Comparison of ENCODE assay signal across 8 cellular contexts in the genomic region with DNA sequence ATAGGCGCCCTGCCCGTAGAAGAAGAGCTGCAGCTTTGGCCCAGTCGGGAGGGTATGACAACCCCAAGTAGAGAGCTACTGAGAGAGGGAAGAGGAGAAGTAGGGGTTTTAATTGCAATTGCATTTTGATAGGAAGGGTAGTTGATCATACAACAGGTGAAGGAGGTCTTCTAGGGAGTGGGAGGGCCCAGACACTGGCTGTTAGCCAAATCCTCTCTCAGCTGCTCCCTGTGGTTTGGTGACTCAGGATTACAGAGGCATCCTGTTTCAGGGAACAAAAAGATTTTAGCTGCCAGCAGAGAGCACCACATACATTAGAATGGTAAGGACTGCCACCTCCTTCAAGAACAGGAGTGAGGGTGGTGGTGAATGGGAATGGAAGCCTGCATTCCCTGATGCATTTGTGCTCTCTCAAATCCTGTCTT.
DNase-seq lines count a peak whose midpoint lies in the region; ATAC-seq and TF ChIP-seq lines count a peak whose summit lies in the region.

No MANE protein-coding gene starts in this region.

- H3K27me3 ChIP-seq in WERI-Rb-1 (ENCODE audit: insufficient read depth, low read depth, severe bottlenecking) (peaks cover 25% of the 10 kb centered on the region), foreskin keratinocyte (no peaks in the 10 kb centered on the region)

- peak overlapping the region; percentile 97 for H3K27ac Mint-ChIP-seq in osteocyte (ENCODE audit: unreplicated experiment)

- no peaks in the 10 kb centered on the region for H3K36me3 Mint-ChIP-seq in osteocyte (ENCODE audit: unreplicated experiment)

- H3K27me3 Mint-ChIP-seq in osteocyte (ENCODE audit: unreplicated experiment): no peaks in the 10 kb centered on the region

- peaks cover 32% of the 10 kb centered on the region for H3K4me1 Mint-ChIP-seq in osteocyte (ENCODE audit: unreplicated experiment)

- DNase-seq in activated T-cell treated with anti-CD3 and anti-CD28 coated beads for 24 hours (ENCODE audit: low read depth) (peak; percentile 41), activated T-cell treated with anti-CD3 and anti-CD28 coated beads for 4 hours (no peak), NCI-H2081 treated with DMSO at 0.1 percent for 48 hours (lab: John Stamatoyannopoulos, UW) (peak; percentile 45), WERI-Rb-1 (peak; percentile 35), foreskin keratinocyte (peak; percentile 91 to 97), osteocyte (ENCODE audit: extremely low spot score, unreplicated experiment) (peak; percentile 87)

- H3K27ac ChIP-seq in WERI-Rb-1: no peak overlapping the region
- H3K27ac ChIP-seq in foreskin keratinocyte: peak overlapping the region; percentile 31

- H3K4me1 ChIP-seq in foreskin keratinocyte: peaks cover 18% of the 10 kb centered on the region

- ATAC-seq in foreskin keratinocyte: peak; percentile 96
- ATAC-seq in HG02970 (IDR thresholded peaks at IDR 0.05; ENCODE audit: low FRiP score, unreplicated experiment): no peak
- ATAC-seq in HG02840 (IDR thresholded peaks at IDR 0.05; ENCODE audit: low FRiP score, unreplicated experiment): no peak

- no peak overlapping the region for H3K4me3 ChIP-seq in WERI-Rb-1 (ENCODE audit: low read depth, low read length)

- H3K36me3 ChIP-seq in WERI-Rb-1: no peaks in the 10 kb centered on the region

- H3K4me3 Mint-ChIP-seq in osteocyte (ENCODE audit: unreplicated experiment): no peak overlapping the region

- TF ChIP-seq CTCF in WERI-Rb-1 (IDR thresholded peaks at IDR 0.05; ENCODE audit: low read depth, low read length): no peak; the same call in 1 of the 2 replicates
- TF ChIP-seq CTCF in foreskin keratinocyte (conservative IDR thresholded peaks at IDR 0.05): peak; percentile 96
- peak; percentile 82 for TF ChIP-seq CTCF in osteocyte (IDR thresholded peaks at IDR 0.05)

- no peaks in the 10 kb centered on the region for H3K9me3 Mint-ChIP-seq in osteocyte (ENCODE audit: unreplicated experiment)

- H3K9me3 ChIP-seq in WERI-Rb-1 (ENCODE audit: severe bottlenecking): no peaks in the 10 kb centered on the region
